ENCODE assay signal across 12 cellular contexts in genomic region chr7:137934176-137934826, GRCh38.
DNase-seq lines count a peak whose midpoint lies in the region; ATAC-seq, FAIRE-seq and TF ChIP-seq lines count a peak whose summit lies in the region.
"Had no signal": no experiment of that assay in that cellular context is flagged by ENCODE, and none has a peak within 500 bp of the region (broad histone marks: within the 10 kb centered on the region; RNA-seq: fewer than 3 reads in every experiment).

No MANE protein-coding gene starts in this region.

- TF ChIP-seq POLR2A in HepG2 (IDR thresholded peaks at IDR 0.05; ENCODE audit: insufficient read depth in 1 of 2, low read depth in 2 of 2, low read length in 2 of 2), result no peak
- TF ChIP-seq POLR2A in right lobe of liver (IDR thresholded peaks at IDR 0.05), result no peak
- no peak for TF ChIP-seq POLR2A in GM12878 (IDR thresholded peaks at IDR 0.05; ENCODE audit: low read depth, low read length)

- no peaks in the 10 kb centered on the region for H3K27me3 Mint-ChIP-seq in naive thymus-derived CD8-positive, alpha-beta T cell

- TF ChIP-seq CTCF in HepG2 (CRISPR knock-in tag; IDR thresholded peaks at IDR 0.05) (no peak), right lobe of liver (IDR thresholded peaks at IDR 0.05) (no peak), GM12878 (IDR thresholded peaks at IDR 0.05 in 2 of 3, conservative IDR thresholded peaks at IDR 0.05 in 1 of 3; ENCODE audit: control insufficient read depth in 2 of 3, extremely low read depth in 1 of 3, insufficient read depth in 1 of 3, low read depth in 3 of 3, low read length in 3 of 3) (no peak), GM13976 (IDR thresholded peaks at IDR 0.05; ENCODE audit: borderline replicate concordance, control extremely low read depth, extremely low read depth, insufficient read depth, missing control alignments) (no peak)

- peak overlapping the region; percentile 73 to 91 (median 85) for H3K4me3 Mint-ChIP-seq in naive thymus-derived CD8-positive, alpha-beta T cell

- SMC1A ChIA-PET in GM12878 (lab: Charles Lee; ENCODE audit: uncharacterized antibody, unreplicated experiment), result interaction anchor here (0.9 to 5.2 kb wide), 18 partner anchors 10 to 277 kb away, joined by 3 to 57 read pairs (median 6); partner anchors contain the start of gene CREB3L2

- peak overlapping the region; percentile 87 to 98 (median 96) for H3K27ac Mint-ChIP-seq in naive thymus-derived CD8-positive, alpha-beta T cell

- BruUV-seq in HepG2 (replicated peaks; lab: Mats Ljungman, UMichigan), result no TSS peak
- no TSS peak for BruUV-seq in GM12878 (replicated peaks; lab: Mats Ljungman, UMichigan)

- RAD21 ChIA-PET in GM12878 (lab: Charles Lee; ENCODE audit: unreplicated experiment), result interaction anchor here (1.1 to 5.5 kb wide), 10 partner anchors 11 to 278 kb away, joined by 3 to 43 read pairs (median 6); partner anchors contain the start of gene CREB3L2

- POLR2A ChIA-PET in HepG2 (lab: Yijun Ruan, JAX), result no interaction called here
- POLR2A ChIA-PET in GM12878 (lab: Charles Lee), result interaction anchor here (1.9 to 3.8 kb wide), 3 partner anchors 13 to 66 kb away, joined by 5 to 18 read pairs (median 14); no protein-coding TSS in a partner anchor
- POLR2A ChIA-PET in naive thymus-derived CD8-positive, alpha-beta T cell (lab: Charles Lee), result interaction anchor here (2.4 kb wide), 1 partner anchor 68 kb away, joined by 11 read pairs; the partner anchor contains the start of gene CREB3L2

- FAIRE-seq in HepG2 (lab: Jason Lieb, UNC) (no peak), GM12878 (lab: Jason Lieb, UNC) (no peak)
- FAIRE-seq: endometrium, GM12892, H1 had no signal

- peaks cover 16 to 47% (median 43%) of the 10 kb centered on the region in 4 donors for H3K4me1 Mint-ChIP-seq in naive thymus-derived CD8-positive, alpha-beta T cell

- H3K4me2 ChIP-seq in HepG2 (ENCODE audit: low read depth, low read length) (no peak overlapping the region), GM12878 (ENCODE audit: control insufficient read depth, insufficient read depth) (peak overlapping the region; percentile 95)

- H3K9ac ChIP-seq in HepG2 (ENCODE audit: insufficient read depth, low read depth, low read length) (no peak overlapping the region), GM12878 (ENCODE audit: control insufficient read depth, insufficient read depth, low read length) (peak overlapping the region; percentile 57)

- H3K36me3 ChIP-seq in HepG2 (replicated peaks in 1 of 2; ENCODE audit: control insufficient read depth in 1 of 2, insufficient read depth in 2 of 2, low read length in 2 of 2) (peaks cover 0 to 22% of the 10 kb centered on the region in 2 experiments; a peak in 4 of 5 replicates), right lobe of liver (no peaks in the 10 kb centered on the region), GM12878 (ENCODE audit: control insufficient read depth in 2 of 2, insufficient read depth in 2 of 2, low read length in 1 of 2) (peaks cover 0 to 2% of the 10 kb centered on the region in 2 experiments; a peak in 1 of 4 replicates)

- in situ Hi-C loops in HepG2 (cut with HindIII; ENCODE audit: extremely low pct_ligation_motif_present, low pct_unique_long_range_greater_than_20kb), result no loop called here
- in situ Hi-C loops in GM12878 (cut with MboI), result no loop called here
- in situ Hi-C loops in GM13976 (cut with MboI; ENCODE audit: low sequenced_read_pairs, unreplicated experiment), result no loop called here

- no peaks in the 10 kb centered on the region for H3K9me3 ChIP-seq in HepG2 (ENCODE audit: low read length)
- H3K9me3 ChIP-seq in right lobe of liver, result no peaks in the 10 kb centered on the region
- H3K9me3 ChIP-seq in GM12878 (replicated peaks; ENCODE audit: control insufficient read depth, insufficient read depth, low read length), result no peaks in the 10 kb centered on the region

- WGBS in HepG2 (ENCODE audit: low lambda C conversion rate), result 92% methylated on average over 4 of the region's 4 CpGs
- WGBS in right lobe of liver (ENCODE audit: insufficient coverage, low coverage, low lambda C conversion rate, missing lambda C conversion rate), result 52% methylated on average over 4 of the region's 4 CpGs
- WGBS in GM12878 (ENCODE audit: insufficient coverage, insufficient replicate concordance, low lambda C conversion rate, missing lambda C conversion rate), result 97% methylated on average over 4 of the region's 4 CpGs

- H3K9me3 Mint-ChIP-seq in naive thymus-derived CD8-positive, alpha-beta T cell, result no peaks in the 10 kb centered on the region

- H2AFZ ChIP-seq in HepG2 (ENCODE audit: low read length) (no peak overlapping the region), GM12878 (ENCODE audit: control insufficient read depth, low read depth, low read length) (no peak overlapping the region)

- peaks cover 0 to 10% (median 4%) of the 10 kb centered on the region in 3 donors for H3K36me3 Mint-ChIP-seq in naive thymus-derived CD8-positive, alpha-beta T cell

- ATAC-seq in HepG2 (no peak), right lobe of liver (no peak), GM12878 (peak; percentile 16), HG02970 (IDR thresholded peaks at IDR 0.05; ENCODE audit: low FRiP score, unreplicated experiment) (no peak), GM19467 (IDR thresholded peaks at IDR 0.05; ENCODE audit: unreplicated experiment) (no peak)
- no peak for ATAC-seq in naive thymus-derived CD8-positive, alpha-beta T cell

- H3K27me3 ChIP-seq in HepG2 (ENCODE audit: control insufficient read depth in 1 of 2, insufficient read depth in 2 of 2, low read length in 2 of 2), result no peaks in the 10 kb centered on the region
- no peaks in the 10 kb centered on the region for H3K27me3 ChIP-seq in right lobe of liver
- no peaks in the 10 kb centered on the region for H3K27me3 ChIP-seq in GM12878 (replicated peaks in 1 of 2; ENCODE audit: control insufficient read depth in 2 of 2, insufficient read depth in 2 of 2, low read length in 1 of 2)

- H3K27ac ChIP-seq in HepG2 (ENCODE audit: extremely low read length, insufficient read depth, low read length), result no peak overlapping the region
- no peak overlapping the region for H3K27ac ChIP-seq in right lobe of liver
- peak overlapping the region; percentile 92 for H3K27ac ChIP-seq in GM12878 (ENCODE audit: control insufficient read depth, insufficient read depth)

- CTCF ChIA-PET in HepG2 (lab: Yijun Ruan, JAX; ENCODE audit: low intra/inter-chr PET ratio, low total read pairs), result no interaction called here
- CTCF ChIA-PET in GM12878 (lab: Yijun Ruan, JAX), result interaction anchor here (1.2 to 12.4 kb wide), 3 partner anchors 14 to 69 kb away, joined by 3 to 132 read pairs (median 7); partner anchors contain the start of gene CREB3L2

- TF ChIP-seq EP300 in HepG2 (IDR thresholded peaks at IDR 0.05; ENCODE audit: low read depth in 2 of 2, low read length in 2 of 2) (no peak), HepG2 (CRISPR knock-in tag; IDR thresholded peaks at IDR 0.05; ENCODE audit: borderline replicate concordance) (no peak), GM12878 (IDR thresholded peaks at IDR 0.05; ENCODE audit: borderline replicate concordance in 1 of 2, control insufficient read depth in 1 of 2, low read depth in 2 of 2, low read length in 2 of 2) (no peak)

- H4K20me1 ChIP-seq in HepG2 (ENCODE audit: insufficient read depth, low read length) (peaks cover 25% of the 10 kb centered on the region), GM12878 (ENCODE audit: control insufficient read depth, insufficient read depth) (peaks cover 2% of the 10 kb centered on the region; the same call in 1 of the 2 replicates)

- H3K4me3 ChIP-seq in HepG2 (replicated peaks in 1 of 3; ENCODE audit: insufficient read depth in 1 of 3, low read depth in 2 of 3, low read length in 3 of 3) (no peak overlapping the region), right lobe of liver (no peak overlapping the region), GM12878 (peak overlapping the region; percentile 73)

- peaks cover 95% of the 10 kb centered on the region for H3K4me1 ChIP-seq in HepG2 (ENCODE audit: insufficient read depth, low read length)
- peaks cover 0 to 13% (median 0%) of the 10 kb centered on the region in 4 donors for H3K4me1 ChIP-seq in right lobe of liver
- H3K4me1 ChIP-seq in GM12878 (ENCODE audit: control insufficient read depth, insufficient read depth, low read length), result peaks cover 35% of the 10 kb centered on the region

- DNase-seq in HepG2 (ENCODE audit: low spot score) (no peak), right lobe of liver (no peak), GM12878 (ENCODE audit: low read depth, low spot score) (no peak), NCI-H2107 treated with DMSO at 0.1 percent for 48 hours (lab: John Stamatoyannopoulos, UW; ENCODE audit: unreplicated experiment) (no peak), GM13976 (ENCODE audit: low spot score) (no peak)
- no peak for DNase-seq in naive thymus-derived CD8-positive, alpha-beta T cell
- DNase-seq: NCI-H187 had no signal

- intact Hi-C loops in HepG2 (cut with micrococcal nuclease; ENCODE audit: unreplicated experiment) (no loop called here), right lobe of liver (cut with DNase I) (no loop called here), GM12878 (cut with micrococcal nuclease; ENCODE audit: unreplicated experiment) (loop anchor here (2.0 kb wide), 1 partner anchor 68 kb away; the partner anchor contains the start of gene CREB3L2)

- no peak for TF ChIP-seq RAD21 in HepG2 (CRISPR knock-in tag; IDR thresholded peaks at IDR 0.05)
- TF ChIP-seq RAD21 in GM12878 (IDR thresholded peaks at IDR 0.05; ENCODE audit: insufficient read depth, low read depth, low read length), result no peak

- H3K79me2 ChIP-seq in HepG2 (ENCODE audit: insufficient read depth, low read length) (peaks cover 93% of the 10 kb centered on the region), GM12878 (ENCODE audit: control insufficient read depth, insufficient read depth, low read length) (peaks cover 84% of the 10 kb centered on the region)

TF ChIP-seq in HepG2, 621 proteins besides CTCF, POLR2A, EP300 and RAD21 (continues in another document):
- TF ChIP-seq RBM22 (optimal IDR thresholded peaks at IDR 0.05; ENCODE audit: low read length), result peak; percentile 65

TF ChIP-seq in GM12878, 131 proteins besides CTCF, POLR2A, EP300 and RAD21 (continues in another document):
- TF ChIP-seq KLF5 (IDR thresholded peaks at IDR 0.05; ENCODE audit: partially characterized antibody) (no peak), ELK1 (IDR thresholded peaks at IDR 0.05; ENCODE audit: low read depth, low read length) (no peak)
